In the genomic region with DNA sequence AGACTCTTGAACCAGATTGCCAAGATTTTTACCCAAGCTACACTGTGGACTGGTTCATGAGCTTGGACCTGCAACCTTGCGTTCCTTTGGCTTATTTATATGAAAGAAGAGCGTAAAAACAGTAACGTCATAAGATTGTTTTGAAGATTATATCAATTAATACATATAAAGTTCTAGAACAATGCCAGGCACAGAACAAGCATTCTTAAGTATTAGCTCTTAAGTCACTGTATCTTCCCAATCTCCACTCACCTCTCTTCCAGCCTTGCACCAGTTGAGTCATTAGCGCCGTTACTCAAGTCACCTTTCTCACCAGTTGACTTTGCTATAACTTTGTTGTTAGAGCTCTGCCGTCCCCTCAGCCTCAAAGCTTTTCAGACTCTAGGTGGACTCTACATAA, we compare ENCODE assay signal across 24 cellular contexts.
"Had no signal": no experiment of that assay in that cellular context is flagged by ENCODE, and none has a peak within 500 bp of the region (broad histone marks: within the 10 kb centered on the region; RNA-seq: fewer than 3 reads in every experiment).

No MANE protein-coding gene starts in this region.

- H3K4me1 ChIP-seq: colonic mucosa, left lung, parathyroid adenoma, psoas muscle, sigmoid colon, suprapubic skin, thyroid gland, upper lobe of left lung, uterus had no signal

- H3K9me3 ChIP-seq: colonic mucosa, heart left ventricle, left lung, psoas muscle, sigmoid colon, suprapubic skin, thyroid gland, upper lobe of left lung, uterus had no signal

- ATAC-seq: heart left ventricle; left lung; naive thymus-derived CD4-positive, alpha-beta T cell; psoas muscle; stimulated activated effector memory CD8-positive, alpha-beta T cell treated with anti-CD3 and anti-CD28 coated beads, Interleukin-12 subunit alpha, Interleukin-12 subunit beta, amount 100 ng/mL, for 72 hours; stimulated activated naive CD8-positive, alpha-beta T cell treated with anti-CD3 and anti-CD28 coated beads, Interleukin-15, Interleukin-2, amounts not matched to agents 100 U/mL and 50 U/mL, for 24 hours had no signal

- H3K4me3 ChIP-seq: colonic mucosa, heart left ventricle, left lung, lung, psoas muscle, sigmoid colon, suprapubic skin, thyroid gland, upper lobe of left lung, uterus had no signal

- DNase-seq: colonic mucosa; effector CD4-positive, alpha-beta T cell; endodermal cell; erythroblast; heart left ventricle; hypothalamus; islet precursor cell; left lung; naive thymus-derived CD4-positive, alpha-beta T cell; nephron progenitor cell; psoas muscle; retina; sigmoid colon; small intestine; stimulated activated CD4-positive, alpha-beta T cell treated with anti-CD3 and anti-CD28 coated beads, Interleukin-4, amount 100 ng/mL, for 1 hour; stimulated activated CD8-positive, alpha-beta memory T cell treated with anti-CD3 and anti-CD28 coated beads, Interleukin-4, amount 100 ng/mL, for 48 hours; stimulated activated naive CD8-positive, alpha-beta T cell treated with anti-CD3 and anti-CD28 coated beads, Interleukin-15, Interleukin-2, amounts not matched to agents 100 U/mL and 50 U/mL, for 24 hours; thyroid gland; upper lobe of left lung; uterus had no signal

- H3K27me3 ChIP-seq: colonic mucosa, heart left ventricle, left lung, sigmoid colon, suprapubic skin, thyroid gland, upper lobe of left lung, uterus had no signal

- H3K27ac ChIP-seq: colonic mucosa, left lung, parathyroid adenoma, psoas muscle, sigmoid colon, suprapubic skin, thyroid gland, upper lobe of left lung, uterus had no signal

- H3K36me3 ChIP-seq: colonic mucosa, heart left ventricle, left lung, sigmoid colon, suprapubic skin, thyroid gland, upper lobe of left lung, uterus had no signal
